ENCODE assay signal across 1 cellular context in genomic region chr3:13650210-13651056, GRCh38.
A peak's percentile ranks its signal among the peaks of the same experiment; 100 is the strongest.
TF ChIP-seq lines count a peak whose summit lies in the region.

No MANE protein-coding gene starts in this region.

TF ChIP-seq in HepG2, 621 proteins besides CTCF, POLR2A, EP300 and RAD21 (continued from another document and continues in another):
- TF ChIP-seq ZNF646 (CRISPR knock-in tag; IDR thresholded peaks at IDR 0.05) (no peak), DNMT3B (CRISPR knock-in tag; conservative IDR thresholded peaks at IDR 0.05) (no peak), ZFP36L2 (CRISPR knock-in tag; IDR thresholded peaks at IDR 0.05) (no peak), WIZ (CRISPR knock-in tag; IDR thresholded peaks at IDR 0.05) (no peak), KLF6 (CRISPR knock-in tag; IDR thresholded peaks at IDR 0.05) (no peak), PAXIP1 (CRISPR knock-in tag; conservative IDR thresholded peaks at IDR 0.05) (no peak), TOE1 (CRISPR knock-in tag; IDR thresholded peaks at IDR 0.05) (no peak), TRIM22 (IDR thresholded peaks at IDR 0.05) (no peak), ZNF512 (CRISPR knock-in tag; IDR thresholded peaks at IDR 0.05) (no peak), ELF1 (CRISPR knock-in tag; IDR thresholded peaks at IDR 0.05) (no peak; the same call in 1 of the 2 replicates), ZFP91 (CRISPR knock-in tag; IDR thresholded peaks at IDR 0.05; ENCODE audit: borderline replicate concordance) (peak; percentile 80), GZF1 (CRISPR knock-in tag; IDR thresholded peaks at IDR 0.05) (no peak), KAT7 (CRISPR knock-in tag; IDR thresholded peaks at IDR 0.05; ENCODE audit: borderline replicate concordance) (no peak), RBFOX2 (IDR thresholded peaks at IDR 0.05; ENCODE audit: low read depth, low read length) (no peak), SP5 (CRISPR knock-in tag; IDR thresholded peaks at IDR 0.05; ENCODE audit: borderline replicate concordance, low read depth) (no peak), SOX5 (CRISPR knock-in tag; IDR thresholded peaks at IDR 0.05; ENCODE audit: borderline replicate concordance) (peak; percentile 29; the same call in 1 of the 2 replicates), ZBTB26 (CRISPR knock-in tag; IDR thresholded peaks at IDR 0.05; ENCODE audit: borderline replicate concordance) (no peak), NFYB (CRISPR knock-in tag; IDR thresholded peaks at IDR 0.05) (no peak), ZNF160 (CRISPR knock-in tag; IDR thresholded peaks at IDR 0.05) (0 out of 2 replicates have a peak, but pooled peaks have one; percentile 64), HOXD1 (CRISPR knock-in tag; IDR thresholded peaks at IDR 0.05) (no peak), ZNF33B (CRISPR knock-in tag; IDR thresholded peaks at IDR 0.05) (no peak), ZKSCAN5 (CRISPR knock-in tag; IDR thresholded peaks at IDR 0.05) (no peak), PRDM15 (CRISPR knock-in tag; IDR thresholded peaks at IDR 0.05) (no peak), ZSCAN22 (CRISPR knock-in tag; IDR thresholded peaks at IDR 0.05) (no peak), ATF1 (CRISPR knock-in tag; IDR thresholded peaks at IDR 0.05) (no peak), JUN (CRISPR knock-in tag; IDR thresholded peaks at IDR 0.05) (no peak), ZNF275 (CRISPR knock-in tag; IDR thresholded peaks at IDR 0.05; ENCODE audit: borderline replicate concordance) (peak; percentile 64; the same call in 1 of the 2 replicates), HNRNPH1 (optimal IDR thresholded peaks at IDR 0.05; ENCODE audit: low read depth, low read length) (no peak), THYN1 (CRISPR knock-in tag; IDR thresholded peaks at IDR 0.05; ENCODE audit: borderline replicate concordance, low read depth) (no peak), GTF3A (CRISPR knock-in tag; conservative IDR thresholded peaks at IDR 0.05) (no peak), ZNF776 (CRISPR knock-in tag; IDR thresholded peaks at IDR 0.05) (no peak), ZNF800 (CRISPR knock-in tag; IDR thresholded peaks at IDR 0.05) (0 out of 2 replicates have a peak, but pooled peaks have one; percentile 53), MAF1 (CRISPR knock-in tag; IDR thresholded peaks at IDR 0.05; ENCODE audit: borderline replicate concordance) (no peak), PAF1 (CRISPR knock-in tag; IDR thresholded peaks at IDR 0.05) (no peak), IKZF1 (IDR thresholded peaks at IDR 0.05) (no peak), SRF (IDR thresholded peaks at IDR 0.05; ENCODE audit: low read depth, low read length) (no peak), MAZ (IDR thresholded peaks at IDR 0.05; ENCODE audit: borderline replicate concordance, low read depth, low read length) (no peak), MAZ (CRISPR knock-in tag; IDR thresholded peaks at IDR 0.05; ENCODE audit: low read depth) (peak; percentile 50; the same call in 1 of the 2 replicates)
